ENCODE assay signal across 18 cellular contexts in genomic region chr13:102928971-102929370, GRCh38.
DNase-seq lines count a peak whose midpoint lies in the region; ATAC-seq and TF ChIP-seq lines count a peak whose summit lies in the region.
"Had no signal": no experiment of that assay in that cellular context is flagged by ENCODE, and none has a peak within 500 bp of the region (broad histone marks: within the 10 kb centered on the region; RNA-seq: fewer than 3 reads in every experiment).

No MANE protein-coding gene starts in this region.

- no peaks in the 10 kb centered on the region for H3K27me3 ChIP-seq in Peyer's patch
- no peaks in the 10 kb centered on the region for H3K27me3 ChIP-seq in foreskin keratinocyte

- intact Hi-C loops in left colon (cut with DNase I, micrococcal nuclease): no loop called here

- DNase-seq in Peyer's patch: peak in 1 of 3 donors; percentile 51
- DNase-seq in foreskin keratinocyte: peak in 1 of 2 donors; percentile 63
- DNase-seq in left colon: no peak
- no peak for DNase-seq in activated CD8-positive, alpha-beta memory T cell treated with anti-CD3 and anti-CD28 coated beads, Interleukin-2, amount 50 U/mL, for 4 hours
- DNase-seq in NCI-H526 treated with DMSO at 0.1 percent for 48 hours (lab: John Stamatoyannopoulos, UW): no peak
- DNase-seq in HPDE6-E6E7 (ENCODE audit: extremely low spot score): no peak
- DNase-seq: ACHN; BE2C; C1 segment of cervical spinal cord; CD4-positive, CD25-positive, alpha-beta regulatory T cell; CD8-positive, alpha-beta memory T cell; COR-L47; GOT3; H9; IMR-90 had no signal

- no peak for TF ChIP-seq CTCF in Peyer's patch (IDR thresholded peaks at IDR 0.05)
- no peak for TF ChIP-seq CTCF in foreskin keratinocyte (conservative IDR thresholded peaks at IDR 0.05)

- H3K36me3 ChIP-seq in Peyer's patch: no peaks in the 10 kb centered on the region
- H3K36me3 ChIP-seq: BE2C had no signal

- H3K27ac ChIP-seq in Peyer's patch (peak overlapping the region in 3 of 4 donors; percentile 3 to 81 (median 73)), foreskin keratinocyte (no peak overlapping the region)
- H3K27ac ChIP-seq: HL-60 had no signal

- no peaks in the 10 kb centered on the region for H3K9me3 ChIP-seq in Peyer's patch
- H3K9me3 ChIP-seq: BE2C had no signal

- ATAC-seq in foreskin keratinocyte (peak; percentile 66), left colon (peak; percentile 57), GM21447 (IDR thresholded peaks at IDR 0.05; ENCODE audit: unreplicated experiment) (no peak)
- ATAC-seq: K562 had no signal

- H3K4me1 ChIP-seq in Peyer's patch (peaks cover 0 to 16% (median 1%) of the 10 kb centered on the region in 4 donors), foreskin keratinocyte (no peaks in the 10 kb centered on the region)
- H3K4me1 ChIP-seq: BE2C had no signal

- H3K4me3 ChIP-seq in Peyer's patch: no peak overlapping the region
- H3K4me3 ChIP-seq: K562 had no signal

- TF ChIP-seq POLR2A in Peyer's patch (IDR thresholded peaks at IDR 0.05): no peak
